In genomic region chr12:121637231-121637914, GRCh38 we compare ENCODE assay signal across 9 cellular contexts. TPM values are rescaled to one million over a fixed set of nuclear protein-coding genes. Genes with fewer than 3 reads are reported as not detected.
DNase-seq lines count a peak whose midpoint lies in the region; ATAC-seq and TF ChIP-seq lines count a peak whose summit lies in the region.
"Had no signal": no experiment of that assay in that cellular context is flagged by ENCODE, and none has a peak within 500 bp of the region (broad histone marks: within the 10 kb centered on the region; RNA-seq: fewer than 3 reads in every experiment).

No MANE protein-coding gene starts in this region.

- peaks cover 39% of the 10 kb centered on the region for H3K36me3 ChIP-seq in endodermal cell (ENCODE audit: control insufficient read depth, insufficient read depth, low read length)

- H3K9me3 Mint-ChIP-seq in endodermal cell, result no peaks in the 10 kb centered on the region
- no peaks in the 10 kb centered on the region for H3K9me3 Mint-ChIP-seq in stimulated activated naive B cell treated with anti-CD40 and anti-IgM and Interleukin-4, amounts not matched to agents 10 μg/mL and 1 μg/mL and 100 μg/mL, for 72 hours
- no peaks in the 10 kb centered on the region for H3K9me3 Mint-ChIP-seq in type B pancreatic cell

- no peak overlapping the region for H3K4me3 ChIP-seq in endodermal cell (ENCODE audit: low read length)

- no peaks in the 10 kb centered on the region for H3K9me3 ChIP-seq in T-helper 17 cell (ENCODE audit: control insufficient read depth, low read length, poor library complexity, severe bottlenecking)
- H3K9me3 ChIP-seq in endodermal cell (ENCODE audit: control insufficient read depth, low read length), result no peaks in the 10 kb centered on the region

- no peak overlapping the region for H3K9ac ChIP-seq in endodermal cell (ENCODE audit: extremely low read depth, low read length, poor library complexity, severe bottlenecking)

- ATAC-seq in GM21423 (IDR thresholded peaks at IDR 0.05; ENCODE audit: unreplicated experiment), result peak; percentile 58
- peak; percentile 74 for ATAC-seq in T-helper 17 cell
- peak; percentile 94 to 95 for ATAC-seq in stimulated activated naive B cell treated with anti-CD40 and anti-IgM and Interleukin-4, amounts not matched to agents 10 μg/mL and 1 μg/mL and 100 μg/mL, for 72 hours (replicated peaks)
- no peak for ATAC-seq in HG03442 (IDR thresholded peaks at IDR 0.05; ENCODE audit: unreplicated experiment)

- peaks cover 34% of the 10 kb centered on the region for H3K4me1 Mint-ChIP-seq in T-helper 17 cell
- H3K4me1 Mint-ChIP-seq in endodermal cell, result peaks cover 13% of the 10 kb centered on the region
- H3K4me1 Mint-ChIP-seq in stimulated activated naive B cell treated with anti-CD40 and anti-IgM and Interleukin-4, amounts not matched to agents 10 μg/mL and 1 μg/mL and 100 μg/mL, for 72 hours, result peaks cover 32 to 63% of the 10 kb centered on the region in 2 donors
- peaks cover 9% of the 10 kb centered on the region for H3K4me1 Mint-ChIP-seq in type B pancreatic cell (ENCODE audit: unreplicated experiment)

- 92 to 98% methylated on average over 4 to 10 of the region's 10 CpGs for WGBS in endodermal cell (ENCODE audit: insufficient coverage in 1 of 2, insufficient read length in 1 of 2), 2 experiments

- H3K4me1 ChIP-seq in endodermal cell (ENCODE audit: control insufficient read depth, insufficient read depth, low read length), result peaks cover 8% of the 10 kb centered on the region

- no peak overlapping the region for H3K27ac ChIP-seq in endodermal cell (ENCODE audit: low read depth, low read length)

- peak overlapping the region; percentile 82 for H3K4me3 Mint-ChIP-seq in T-helper 17 cell
- no peak overlapping the region for H3K4me3 Mint-ChIP-seq in endodermal cell
- H3K4me3 Mint-ChIP-seq in stimulated activated naive B cell treated with anti-CD40 and anti-IgM and Interleukin-4, amounts not matched to agents 10 μg/mL and 1 μg/mL and 100 μg/mL, for 72 hours, result peak overlapping the region; percentile 68 to 77
- no peak overlapping the region for H3K4me3 Mint-ChIP-seq in type B pancreatic cell

- TF ChIP-seq CTCF in endodermal cell (conservative IDR thresholded peaks at IDR 0.05) (no peak), type B pancreatic cell (conservative IDR thresholded peaks at IDR 0.05) (no peak)

- H3K27me3 Mint-ChIP-seq in T-helper 17 cell, result no peaks in the 10 kb centered on the region
- H3K27me3 Mint-ChIP-seq in endodermal cell (ENCODE audit: insufficient read depth), result no peaks in the 10 kb centered on the region
- H3K27me3 Mint-ChIP-seq in stimulated activated naive B cell treated with anti-CD40 and anti-IgM and Interleukin-4, amounts not matched to agents 10 μg/mL and 1 μg/mL and 100 μg/mL, for 72 hours, result no peaks in the 10 kb centered on the region
- H3K27me3 Mint-ChIP-seq in type B pancreatic cell, result no peaks in the 10 kb centered on the region

- no peaks in the 10 kb centered on the region for H3K27me3 ChIP-seq in endodermal cell (ENCODE audit: control insufficient read depth, insufficient read depth, low read length, poor library complexity, severe bottlenecking)

- H3K36me3 Mint-ChIP-seq in T-helper 17 cell (ENCODE audit: low read depth), result peaks cover 2% of the 10 kb centered on the region
- H3K36me3 Mint-ChIP-seq in endodermal cell (ENCODE audit: low read depth), result peaks cover 43% of the 10 kb centered on the region
- peaks cover 39 to 40% of the 10 kb centered on the region in 2 donors for H3K36me3 Mint-ChIP-seq in stimulated activated naive B cell treated with anti-CD40 and anti-IgM and Interleukin-4, amounts not matched to agents 10 μg/mL and 1 μg/mL and 100 μg/mL, for 72 hours
- no peaks in the 10 kb centered on the region for H3K36me3 Mint-ChIP-seq in type B pancreatic cell

- DNase-seq in T-helper 17 cell (peak in 2 of 3 donors; percentile 24 to 31), endodermal cell (peak; percentile 60), NCI-H2029 treated with DMSO at 0.1 percent for 48 hours (lab: John Stamatoyannopoulos, UW) (no peak), type B pancreatic cell (ENCODE audit: extremely low spot score, unreplicated experiment) (no peak), AG08395 (ENCODE audit: low spot score) (no peak)
- DNase-seq in stimulated activated naive B cell treated with anti-CD40 and anti-IgM and Interleukin-4, amounts not matched to agents 10 μg/mL and 1 μg/mL and 100 μg/mL, for 72 hours, result peak; percentile 64

- H3K27ac Mint-ChIP-seq in T-helper 17 cell (peak overlapping the region; percentile 89), endodermal cell (peak overlapping the region; percentile 55), type B pancreatic cell (no peak overlapping the region)
- H3K27ac Mint-ChIP-seq in stimulated activated naive B cell treated with anti-CD40 and anti-IgM and Interleukin-4, amounts not matched to agents 10 μg/mL and 1 μg/mL and 100 μg/mL, for 72 hours, result peak overlapping the region; percentile 95

RNA-seq across cellular contexts. Expression of gene ORAI1, which starts 11.0 kb away (rescaled TPM):
- 10 to 100 TPM; 51.3 to 52.0 TPM for total RNA-seq in T-helper 17 cell
- 10 to 100 TPM; 35.3 to 39.2 TPM for total RNA-seq in endodermal cell
- 11.8 TPM for polyA plus RNA-seq in endodermal cell (2013, experiment 1 of 2)
- 11.2 TPM for polyA plus RNA-seq in endodermal cell (2013, experiment 2 of 2)
- 10.5 and 12.9 TPM in 2 replicates for total RNA-seq in type B pancreatic cell (ENCODE audit: low replicate concordance)

RNA-seq across cellular contexts. Expression of gene MORN3, which starts 32.1 kb away (rescaled TPM):
- total RNA-seq in T-helper 17 cell, result 1 to 10 TPM; 8.5 to 9.5 TPM
- total RNA-seq in endodermal cell, result 1 to 10 TPM; 1.4 to 1.6 TPM
- 0.96 TPM for polyA plus RNA-seq in endodermal cell (2013, experiment 1 of 2)
- 0.79 TPM for polyA plus RNA-seq in endodermal cell (2013, experiment 2 of 2)
- total RNA-seq in type B pancreatic cell (ENCODE audit: low replicate concordance), result 0.80 and 0.83 TPM in 2 replicates
- total RNA-seq: LHCN-M2 had no signal

RNA-seq across cellular contexts. Expression of gene KDM2B, which starts 56.5 kb away (rescaled TPM):
- total RNA-seq in T-helper 17 cell, result 10 to 100 TPM; 87.6 to 94.0 TPM
- total RNA-seq in endodermal cell, result 100 to 1,000 TPM; 103 to 125 TPM
- polyA plus RNA-seq in endodermal cell (2013, experiment 1 of 2), result 64.7 TPM
- polyA plus RNA-seq in endodermal cell (2013, experiment 2 of 2), result 60.8 TPM
- total RNA-seq in type B pancreatic cell (ENCODE audit: low replicate concordance), result 36.9 and 51.7 TPM in 2 replicates

Comparison
In these comparisons a context has a peak if more than half of its experiments do, and no peak if none do; other contexts are left out.
1. DNase-seq: peak in T-helper 17 cell (2 of 3), endodermal cell (single experiment) and stimulated activated naive B cell treated with anti-CD40 and anti-IgM and Interleukin-4, amounts not matched to agents 10 μg/mL and 1 μg/mL and 100 μg/mL, for 72 hours (single experiment); none in NCI-H2029 treated with DMSO at 0.1 percent for 48 hours (single experiment), type B pancreatic cell (single experiment) and AG08395 (single experiment).
2. H3K4me3 Mint-ChIP-seq: peak in T-helper 17 cell (single experiment) and stimulated activated naive B cell treated with anti-CD40 and anti-IgM and Interleukin-4, amounts not matched to agents 10 μg/mL and 1 μg/mL and 100 μg/mL, for 72 hours (2 of 2); none in endodermal cell (single experiment) and type B pancreatic cell (single experiment).